ENCODE assay signal across 1 cellular context in genomic region chr10:69861251-69862240, GRCh38.
TF ChIP-seq lines count a peak whose summit lies in the region.

No MANE protein-coding gene starts in this region.

TF ChIP-seq in HEK293, 187 proteins besides CTCF, POLR2A, EP300 and RAD21 (continued from another document):
- TF ChIP-seq, protein P1, sequence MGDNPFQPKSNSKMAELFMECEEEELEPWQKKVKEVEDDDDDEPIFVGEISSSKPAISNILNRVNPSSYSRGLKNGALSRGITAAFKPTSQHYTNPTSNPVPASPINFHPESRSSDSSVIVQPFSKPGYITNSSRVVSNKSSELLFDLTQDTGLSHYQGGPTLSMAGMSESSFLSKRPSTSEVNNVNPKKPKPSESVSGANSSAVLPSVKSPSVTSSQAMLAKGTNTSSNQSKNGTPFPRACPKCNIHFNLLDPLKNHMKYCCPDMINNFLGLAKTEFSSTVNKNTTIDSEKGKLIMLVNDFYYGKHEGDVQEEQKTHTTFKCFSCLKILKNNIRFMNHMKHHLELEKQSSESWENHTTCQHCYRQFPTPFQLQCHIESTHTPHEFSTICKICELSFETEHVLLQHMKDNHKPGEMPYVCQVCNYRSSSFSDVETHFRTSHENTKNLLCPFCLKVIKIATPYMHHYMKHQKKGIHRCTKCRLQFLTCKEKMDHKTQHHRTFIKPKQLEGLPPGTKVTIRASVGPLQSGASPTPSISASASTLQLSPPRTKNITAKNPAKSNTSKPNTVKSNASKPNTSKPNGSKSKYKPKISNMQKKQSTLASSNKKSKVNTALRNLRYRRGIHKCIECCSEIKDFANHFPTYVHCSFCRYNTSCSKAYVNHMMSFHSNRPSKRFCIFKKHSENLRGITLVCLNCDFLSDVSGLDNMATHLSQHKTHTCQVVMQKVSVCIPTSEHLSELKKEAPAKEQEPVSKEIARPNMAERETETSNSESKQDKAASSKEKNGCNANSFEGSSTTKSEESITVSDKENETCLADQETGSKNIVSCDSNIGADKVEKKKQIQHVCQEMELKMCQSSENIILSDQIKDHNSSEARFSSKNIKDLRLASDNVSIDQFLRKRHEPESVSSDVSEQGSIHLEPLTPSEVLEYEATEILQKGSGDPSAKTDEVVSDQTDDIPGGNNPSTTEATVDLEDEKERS (tag by site-specific recombination; IDR thresholded peaks at IDR 0.05): no peak
- TF ChIP-seq ZNF600 (tag by site-specific recombination; IDR thresholded peaks at IDR 0.05) (peak; percentile 74), ZNF521 (tag by site-specific recombination; IDR thresholded peaks at IDR 0.05) (no peak), ZFHX2 (tag by site-specific recombination; conservative IDR thresholded peaks at IDR 0.05) (peak; percentile 76), SALL2 (tag by site-specific recombination; IDR thresholded peaks at IDR 0.05; ENCODE audit: borderline replicate concordance) (no peak), ZNF544 (tag by site-specific recombination; IDR thresholded peaks at IDR 0.05) (no peak), PRDM10 (tag by site-specific recombination; IDR thresholded peaks at IDR 0.05) (0 out of 2 replicates have a peak, but pooled peaks have one; percentile 21), ZBTB21 (tag by site-specific recombination; IDR thresholded peaks at IDR 0.05) (no peak), GFI1B (tag by site-specific recombination; IDR thresholded peaks at IDR 0.05) (peak; percentile 90), TCF7L2 (IDR thresholded peaks at IDR 0.05; ENCODE audit: borderline replicate concordance, low read depth, low read length) (no peak), SCRT1 (tag by site-specific recombination; IDR thresholded peaks at IDR 0.05; ENCODE audit: borderline replicate concordance) (no peak), ZNF654 (tag by site-specific recombination; IDR thresholded peaks at IDR 0.05; ENCODE audit: low read depth) (0 out of 2 replicates have a peak, but pooled peaks have one; percentile 17), ZNF335 (tag by site-specific recombination; conservative IDR thresholded peaks at IDR 0.05) (peak; percentile 74), ZBTB17 (tag by site-specific recombination; IDR thresholded peaks at IDR 0.05) (peak; percentile 56), YY2 (tag by site-specific recombination; IDR thresholded peaks at IDR 0.05) (no peak), ZNF391 (tag by site-specific recombination; IDR thresholded peaks at IDR 0.05; ENCODE audit: borderline replicate concordance, low read depth) (no peak), ZNF19 (tag by site-specific recombination; IDR thresholded peaks at IDR 0.05; ENCODE audit: low read depth) (no peak), ZNF596 (tag by site-specific recombination; IDR thresholded peaks at IDR 0.05) (no peak)
- TF ChIP-seq, protein P2, sequence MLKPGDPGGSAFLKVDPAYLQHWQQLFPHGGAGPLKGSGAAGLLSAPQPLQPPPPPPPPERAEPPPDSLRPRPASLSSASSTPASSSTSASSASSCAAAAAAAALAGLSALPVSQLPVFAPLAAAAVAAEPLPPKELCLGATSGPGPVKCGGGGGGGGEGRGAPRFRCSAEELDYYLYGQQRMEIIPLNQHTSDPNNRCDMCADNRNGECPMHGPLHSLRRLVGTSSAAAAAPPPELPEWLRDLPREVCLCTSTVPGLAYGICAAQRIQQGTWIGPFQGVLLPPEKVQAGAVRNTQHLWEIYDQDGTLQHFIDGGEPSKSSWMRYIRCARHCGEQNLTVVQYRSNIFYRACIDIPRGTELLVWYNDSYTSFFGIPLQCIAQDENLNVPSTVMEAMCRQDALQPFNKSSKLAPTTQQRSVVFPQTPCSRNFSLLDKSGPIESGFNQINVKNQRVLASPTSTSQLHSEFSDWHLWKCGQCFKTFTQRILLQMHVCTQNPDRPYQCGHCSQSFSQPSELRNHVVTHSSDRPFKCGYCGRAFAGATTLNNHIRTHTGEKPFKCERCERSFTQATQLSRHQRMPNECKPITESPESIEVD (tag by site-specific recombination; IDR thresholded peaks at IDR 0.05): no peak
- TF ChIP-seq, protein P3, sequence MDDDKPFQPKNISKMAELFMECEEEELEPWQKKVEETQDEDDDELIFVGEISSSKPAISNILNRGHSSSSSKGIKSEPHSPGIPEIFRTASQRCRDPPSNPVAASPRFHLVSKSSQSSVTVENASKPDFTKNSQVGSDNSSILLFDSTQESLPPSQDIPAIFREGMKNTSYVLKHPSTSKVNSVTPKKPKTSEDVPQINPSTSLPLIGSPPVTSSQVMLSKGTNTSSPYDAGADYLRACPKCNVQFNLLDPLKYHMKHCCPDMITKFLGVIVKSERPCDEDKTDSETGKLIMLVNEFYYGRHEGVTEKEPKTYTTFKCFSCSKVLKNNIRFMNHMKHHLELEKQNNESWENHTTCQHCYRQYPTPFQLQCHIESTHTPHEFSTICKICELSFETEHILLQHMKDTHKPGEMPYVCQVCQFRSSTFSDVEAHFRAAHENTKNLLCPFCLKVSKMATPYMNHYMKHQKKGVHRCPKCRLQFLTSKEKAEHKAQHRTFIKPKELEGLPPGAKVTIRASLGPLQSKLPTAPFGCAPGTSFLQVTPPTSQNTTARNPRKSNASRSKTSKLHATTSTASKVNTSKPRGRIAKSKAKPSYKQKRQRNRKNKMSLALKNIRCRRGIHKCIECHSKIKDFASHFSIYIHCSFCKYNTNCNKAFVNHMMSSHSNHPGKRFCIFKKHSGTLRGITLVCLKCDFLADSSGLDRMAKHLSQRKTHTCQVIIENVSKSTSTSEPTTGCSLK (tag by site-specific recombination; IDR thresholded peaks at IDR 0.05): no peak
- TF ChIP-seq, protein P4, sequence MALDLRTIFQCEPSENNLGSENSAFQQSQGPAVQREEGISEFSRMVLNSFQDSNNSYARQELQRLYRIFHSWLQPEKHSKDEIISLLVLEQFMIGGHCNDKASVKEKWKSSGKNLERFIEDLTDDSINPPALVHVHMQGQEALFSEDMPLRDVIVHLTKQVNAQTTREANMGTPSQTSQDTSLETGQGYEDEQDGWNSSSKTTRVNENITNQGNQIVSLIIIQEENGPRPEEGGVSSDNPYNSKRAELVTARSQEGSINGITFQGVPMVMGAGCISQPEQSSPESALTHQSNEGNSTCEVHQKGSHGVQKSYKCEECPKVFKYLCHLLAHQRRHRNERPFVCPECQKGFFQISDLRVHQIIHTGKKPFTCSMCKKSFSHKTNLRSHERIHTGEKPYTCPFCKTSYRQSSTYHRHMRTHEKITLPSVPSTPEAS (tag by site-specific recombination; IDR thresholded peaks at IDR 0.05): no peak
TF ChIP-seq in HEK293: peak in this region for 20.
